ENCODE assay signal across 1 cellular context in genomic region chr1:40951943-40952743, GRCh38.
TF ChIP-seq lines count a peak whose summit lies in the region.

No MANE protein-coding gene starts in this region.

TF ChIP-seq in GM12878, 131 proteins besides CTCF, POLR2A, EP300 and RAD21 (continued from another document):
- TF ChIP-seq ZBTB33 (IDR thresholded peaks at IDR 0.05) (no peak), HCFC1 (IDR thresholded peaks at IDR 0.05; ENCODE audit: low read length) (0 out of 2 replicates have a peak, but pooled peaks have one; percentile 21), SMARCA5 (IDR thresholded peaks at IDR 0.05) (no peak)
